ENCODE assay signal across 20 cellular contexts in the genomic region with DNA sequence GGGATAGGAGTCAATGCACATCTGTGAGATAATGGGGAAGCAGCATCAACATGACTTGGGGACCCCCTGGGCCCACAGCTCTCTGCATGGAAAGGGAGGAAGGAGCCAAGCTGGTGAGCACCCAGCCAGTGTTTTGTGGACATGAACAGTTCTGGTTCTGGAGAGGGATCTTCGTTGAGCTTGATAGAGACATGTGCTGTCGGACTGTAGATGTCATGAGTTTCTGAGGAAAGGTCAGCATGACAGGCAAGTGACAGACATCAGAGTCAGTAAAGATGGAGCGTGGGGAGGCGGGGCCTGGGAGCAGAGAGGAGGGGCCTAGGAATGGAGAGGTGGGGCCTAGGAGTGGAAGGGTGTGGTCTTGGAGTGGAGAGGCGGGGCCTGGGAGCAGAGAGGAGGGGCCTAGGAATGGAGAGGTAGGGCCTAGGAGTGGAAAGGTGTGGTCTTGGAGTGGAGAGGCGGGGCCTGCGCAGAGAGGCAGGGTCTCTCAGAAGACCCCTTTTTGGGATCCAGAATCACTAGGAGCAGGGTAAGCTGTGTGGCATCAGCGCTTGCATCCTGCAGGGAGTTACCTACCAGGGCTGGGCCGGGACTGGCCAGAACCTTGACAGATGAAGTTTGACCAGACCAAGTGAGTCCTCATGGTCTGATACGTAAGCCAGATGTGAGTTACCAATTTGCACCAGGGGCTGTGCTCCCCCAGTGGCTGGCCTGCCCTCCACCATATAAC. TPM values are rescaled to one million over a fixed set of nuclear protein-coding genes. Genes with fewer than 3 reads are reported as not detected.
A peak's percentile ranks its signal among the peaks of the same experiment; 100 is the strongest.
DNase-seq lines count a peak whose midpoint lies in the region; ATAC-seq, FAIRE-seq and TF ChIP-seq lines count a peak whose summit lies in the region.
"Had no signal": no experiment of that assay in that cellular context is flagged by ENCODE, and none has a peak within 500 bp of the region (broad histone marks: within the 10 kb centered on the region; RNA-seq: fewer than 3 reads in every experiment).

No MANE protein-coding gene starts in this region.

- H3K27ac ChIP-seq in coronary artery: no peak overlapping the region
- H3K27ac ChIP-seq: thyroid gland had no signal

- H3K4me1 Mint-ChIP-seq in activated CD4-positive, alpha-beta memory T cell treated with anti-CD3 and anti-CD28 coated beads, Interleukin-2, amount 10 ng/mL, durations not matched to agents 7 days and 5 days: no peaks in the 10 kb centered on the region
- H3K4me1 Mint-ChIP-seq: activated CD8-positive, alpha-beta memory T cell treated with anti-CD3 and anti-CD28 coated beads, Interleukin-2, amount 10 ng/mL, durations not matched to agents 7 days and 5 days; IgD-negative memory B cell; nephron had no signal

- peaks cover 89% of the 10 kb centered on the region for H3K36me3 Mint-ChIP-seq in activated CD4-positive, alpha-beta memory T cell treated with anti-CD3 and anti-CD28 coated beads, Interleukin-2, amount 10 ng/mL, durations not matched to agents 7 days and 5 days (ENCODE audit: low read depth)

- POLR2A ChIA-PET in activated CD4-positive, alpha-beta memory T cell treated with anti-CD3 and anti-CD28 coated beads, Interleukin-2, amount 10 ng/mL, durations not matched to agents 7 days and 5 days (lab: Charles Lee): no interaction called here

- H3K27ac Mint-ChIP-seq in activated CD4-positive, alpha-beta memory T cell treated with anti-CD3 and anti-CD28 coated beads, Interleukin-2, amount 10 ng/mL, durations not matched to agents 7 days and 5 days: no peak overlapping the region
- H3K27ac Mint-ChIP-seq: activated CD8-positive, alpha-beta memory T cell treated with anti-CD3 and anti-CD28 coated beads, Interleukin-2, amount 10 ng/mL, durations not matched to agents 7 days and 5 days; activated naive CD8-positive, alpha-beta T cell; IgD-negative memory B cell; nephron had no signal

- DNase-seq in activated T-cell treated with anti-CD3 and anti-CD28 coated beads, Interleukin-2, amount 50 U/mL, for 48 hours: peak; percentile 24 to 27
- DNase-seq in activated T-cell treated with anti-CD3 and anti-CD28 coated beads for 4 hours: no peak
- peak; percentile 36 for DNase-seq in HTR-8/SVneo (ENCODE audit: insufficient read length, low spot score)
- peak; percentile 54 for DNase-seq in coronary artery (ENCODE audit: low spot score)
- peak; percentile 35 for DNase-seq in posterior vena cava (ENCODE audit: low spot score)
- DNase-seq in activated CD4-positive, alpha-beta memory T cell treated with anti-CD3 and anti-CD28 coated beads, Interleukin-2, amount 10 ng/mL, durations not matched to agents 7 days and 5 days: no peak
- no peak for DNase-seq in NCI-H446 (lab: John Stamatoyannopoulos, UW)
- DNase-seq: activated CD8-positive, alpha-beta memory T cell treated with anti-CD3 and anti-CD28 coated beads, Interleukin-2, amount 10 ng/mL, durations not matched to agents 7 days and 5 days; Calu3; effector CD4-positive, alpha-beta T cell; GOT3; NCI-H1092; retina; thyroid gland had no signal

- CTCF ChIA-PET in activated CD4-positive, alpha-beta memory T cell treated with anti-CD3 and anti-CD28 coated beads, Interleukin-2, amount 10 ng/mL, durations not matched to agents 7 days and 5 days (lab: Charles Lee): no interaction called here

- no peak overlapping the region for H3K4me3 Mint-ChIP-seq in activated CD4-positive, alpha-beta memory T cell treated with anti-CD3 and anti-CD28 coated beads, Interleukin-2, amount 10 ng/mL, durations not matched to agents 7 days and 5 days
- H3K4me3 Mint-ChIP-seq: activated CD8-positive, alpha-beta memory T cell treated with anti-CD3 and anti-CD28 coated beads, Interleukin-2, amount 10 ng/mL, durations not matched to agents 7 days and 5 days; activated naive CD8-positive, alpha-beta T cell; nephron had no signal

- intact Hi-C loops in posterior vena cava (cut with DNase I): no loop called here

- H3K4me3 ChIP-seq in coronary artery: no peak overlapping the region
- H3K4me3 ChIP-seq: lung, thyroid gland had no signal

- H3K27me3 Mint-ChIP-seq in activated CD4-positive, alpha-beta memory T cell treated with anti-CD3 and anti-CD28 coated beads, Interleukin-2, amount 10 ng/mL, durations not matched to agents 7 days and 5 days: no peaks in the 10 kb centered on the region
- H3K27me3 Mint-ChIP-seq: activated CD8-positive, alpha-beta memory T cell treated with anti-CD3 and anti-CD28 coated beads, Interleukin-2, amount 10 ng/mL, durations not matched to agents 7 days and 5 days; activated naive CD8-positive, alpha-beta T cell; IgD-negative memory B cell had no signal

- ATAC-seq in GM18505 (IDR thresholded peaks at IDR 0.05; ENCODE audit: unreplicated experiment): no peak
- ATAC-seq: activated CD8-positive, alpha-beta memory T cell treated with anti-CD3 and anti-CD28 coated beads, Interleukin-2, amount 10 ng/mL, durations not matched to agents 7 days and 5 days had no signal

- TF ChIP-seq POLR2A in GM18505 (IDR thresholded peaks at IDR 0.05; ENCODE audit: borderline replicate concordance, extremely low read depth, insufficient read depth, insufficient read length): no peak

- H3K9me3 Mint-ChIP-seq in activated CD4-positive, alpha-beta memory T cell treated with anti-CD3 and anti-CD28 coated beads, Interleukin-2, amount 10 ng/mL, durations not matched to agents 7 days and 5 days: peaks cover 13% of the 10 kb centered on the region
- H3K9me3 Mint-ChIP-seq: nephron had no signal

- no peak for FAIRE-seq in HTR-8/SVneo (lab: Jason Lieb, UNC)

- TF ChIP-seq CTCF in coronary artery (IDR thresholded peaks at IDR 0.05): no peak

RNA-seq across cellular contexts. Expression of gene PIGG, which starts 33.7 kb away (rescaled TPM):
- total RNA-seq in posterior vena cava: 10 to 100 TPM; 32.7 to 42.8 TPM
- 10 to 100 TPM; 55.1 to 56.8 TPM for total RNA-seq in activated CD4-positive, alpha-beta memory T cell treated with anti-CD3 and anti-CD28 coated beads, Interleukin-2, amount 10 ng/mL, durations not matched to agents 7 days and 5 days

RNA-seq across cellular contexts. Expression of gene ZNF721, which starts 33.8 kb away (rescaled TPM):
- 10 to 100 TPM; 17.4 to 20.4 TPM for total RNA-seq in posterior vena cava
- total RNA-seq in activated CD4-positive, alpha-beta memory T cell treated with anti-CD3 and anti-CD28 coated beads, Interleukin-2, amount 10 ng/mL, durations not matched to agents 7 days and 5 days: 10 to 100 TPM; 34.5 to 38.1 TPM

RNA-seq across cellular contexts. Expression of gene TMEM271, which starts 43.3 kb away (rescaled TPM):
- not detected for total RNA-seq in posterior vena cava
- not detected for total RNA-seq in activated CD4-positive, alpha-beta memory T cell treated with anti-CD3 and anti-CD28 coated beads, Interleukin-2, amount 10 ng/mL, durations not matched to agents 7 days and 5 days
- total RNA-seq: activated CD8-positive, alpha-beta memory T cell treated with anti-CD3 and anti-CD28 coated beads, Interleukin-2, amount 10 ng/mL, durations not matched to agents 7 days and 5 days; Calu3; fibroblast of villous mesenchyme; lung; thyroid gland had no signal

Comparison
In these comparisons a context has a peak if more than half of its experiments do, and no peak if none do; other contexts are left out.
1. DNase-seq: peak in activated T-cell treated with anti-CD3 and anti-CD28 coated beads, Interleukin-2, amount 50 U/mL, for 48 hours (2 of 2), HTR-8/SVneo (single experiment), coronary artery (single experiment) and posterior vena cava (single experiment); none in activated T-cell treated with anti-CD3 and anti-CD28 coated beads for 4 hours (single experiment), activated CD4-positive, alpha-beta memory T cell treated with anti-CD3 and anti-CD28 coated beads, Interleukin-2, amount 10 ng/mL, durations not matched to agents 7 days and 5 days (single experiment) and NCI-H446 (0 of 2).